ENCODE assay signal across 16 cellular contexts in the genomic region with DNA sequence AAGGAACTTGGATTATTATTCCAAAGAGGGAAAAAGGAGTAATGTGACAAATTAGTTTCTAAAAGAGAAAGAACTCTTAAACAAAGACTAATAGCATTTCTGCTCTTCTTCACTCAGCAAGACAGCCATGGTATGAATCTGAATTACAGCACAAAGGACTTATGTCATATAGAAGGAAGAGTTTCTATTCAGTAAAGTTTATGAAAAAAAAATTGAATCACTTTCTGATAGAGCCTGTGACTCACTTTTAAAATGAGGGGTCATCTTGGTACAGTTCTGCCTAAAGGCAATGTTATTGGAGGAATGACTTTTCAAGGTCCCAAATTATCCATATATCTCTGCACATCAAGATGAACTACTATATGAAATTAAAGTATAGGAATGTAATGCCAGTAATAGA.
"Had no signal": no experiment of that assay in that cellular context is flagged by ENCODE, and none has a peak within 500 bp of the region (broad histone marks: within the 10 kb centered on the region; RNA-seq: fewer than 3 reads in every experiment).

No MANE protein-coding gene starts in this region.

- H3K4me3 ChIP-seq: lower lobe of right lung, uterus had no signal

- H3K9me3 ChIP-seq: lower lobe of right lung, uterus had no signal

- H3K27me3 Mint-ChIP-seq: activated CD4-positive, alpha-beta T cell treated with anti-CD3 and anti-CD28 coated beads, Interleukin-2, amount 10 ng/mL, durations not matched to agents 24 days and 14 days had no signal

- H3K4me1 ChIP-seq: uterus had no signal

- H3K27ac ChIP-seq: lower lobe of right lung, uterus, WERI-Rb-1 had no signal

- ATAC-seq: lower lobe of right lung had no signal

- H3K27ac Mint-ChIP-seq: activated CD4-positive, alpha-beta T cell treated with anti-CD3 and anti-CD28 coated beads, Interleukin-2, amount 10 ng/mL, durations not matched to agents 24 days and 14 days; activated naive CD8-positive, alpha-beta T cell treated with anti-CD3 and anti-CD28 coated beads, Interleukin-2, amount 10 ng/mL, durations not matched to agents 7 days and 5 days had no signal

- DNase-seq: activated CD4-positive, alpha-beta T cell treated with anti-CD3 and anti-CD28 coated beads, Interleukin-2, amount 10 ng/mL, durations not matched to agents 24 days and 14 days; activated gamma-delta T cell; activated naive CD8-positive, alpha-beta T cell treated with anti-CD3 and anti-CD28 coated beads, Interleukin-2, amount 10 ng/mL, durations not matched to agents 7 days and 5 days; activated T-cell treated with anti-CD3 and anti-CD28 coated beads, Interleukin-2, amount 50 U/mL, for 1 hour; aorta; hypothalamus; kidney glomerular epithelial cell; lower lobe of right lung; midbrain; retina; stimulated activated CD4-positive, alpha-beta T cell treated with anti-CD3 and anti-CD28 coated beads, Interleukin-15, amount 100 ng/mL, for 24 hours; stimulated activated CD4-positive, alpha-beta T cell treated with anti-CD3 and anti-CD28 coated beads, Interleukin-4, amount 100 ng/mL, for 24 hours; SW 1271; T1000; uterus; WERI-Rb-1 had no signal

- H3K27me3 ChIP-seq: uterus had no signal

- H3K36me3 ChIP-seq: lower lobe of right lung, uterus, WERI-Rb-1 had no signal

- H3K4me3 Mint-ChIP-seq: activated CD4-positive, alpha-beta T cell treated with anti-CD3 and anti-CD28 coated beads, Interleukin-2, amount 10 ng/mL, durations not matched to agents 24 days and 14 days; activated naive CD8-positive, alpha-beta T cell treated with anti-CD3 and anti-CD28 coated beads, Interleukin-2, amount 10 ng/mL, durations not matched to agents 7 days and 5 days had no signal
